In genomic region chr15:41292521-41292920, GRCh38 we compare ENCODE assay signal across 25 cellular contexts. TPM values are rescaled to one million over a fixed set of nuclear protein-coding genes. Genes with fewer than 3 reads are reported as not detected.
DNase-seq lines count a peak whose midpoint lies in the region; ATAC-seq and TF ChIP-seq lines count a peak whose summit lies in the region.
"Had no signal": no experiment of that assay in that cellular context is flagged by ENCODE, and none has a peak within 500 bp of the region (broad histone marks: within the 10 kb centered on the region; RNA-seq: fewer than 3 reads in every experiment).

No MANE protein-coding gene starts in this region.

- ATAC-seq in activated T-cell treated with anti-CD3 and anti-CD28 coated beads, Interleukin-2, amount 50 U/mL, for 72 hours (replicated peaks in 1 of 2), result no peak
- no peak for ATAC-seq in activated T-cell treated with anti-CD3 and anti-CD28 coated beads, Interleukin-2, amount 50 U/mL, for 4 hours
- ATAC-seq in stimulated activated effector memory CD8-positive, alpha-beta T cell treated with anti-CD3 and anti-CD28 coated beads, Interleukin-12 subunit alpha, Interleukin-12 subunit beta, amount 100 ng/mL, for 72 hours, result no peak
- ATAC-seq in GM19452 (IDR thresholded peaks at IDR 0.05; ENCODE audit: unreplicated experiment) (no peak), Right ventricle myocardium inferior (no peak)
- ATAC-seq: lower lobe of right lung had no signal

- H3K36me3 Mint-ChIP-seq in activated T-cell treated with anti-CD3 and anti-CD28 coated beads, Interleukin-2, amount 50 U/mL, for 72 hours (ENCODE audit: insufficient read depth in 2 of 2), result peaks cover 0 to 14% of the 10 kb centered on the region in 2 donors
- peaks cover 18% of the 10 kb centered on the region for H3K36me3 Mint-ChIP-seq in activated T-cell treated with anti-CD3 and anti-CD28 coated beads, Interleukin-2, amount 50 U/mL, for 4 hours (ENCODE audit: insufficient read depth)
- no peaks in the 10 kb centered on the region for H3K36me3 Mint-ChIP-seq in IgD-negative memory B cell
- peaks cover 59% of the 10 kb centered on the region for H3K36me3 Mint-ChIP-seq in dendritic cell treated with granulocyte-macrophage colony-stimulating factor and Interleukin-4, amounts not matched to agents 40 ng/mL and 50 ng/mL, for 4 days (ENCODE audit: low read depth)
- peaks cover 96% of the 10 kb centered on the region for H3K36me3 Mint-ChIP-seq in stimulated activated effector memory CD8-positive, alpha-beta T cell treated with anti-CD3 and anti-CD28 coated beads, Interleukin-12 subunit alpha, Interleukin-12 subunit beta, amount 100 ng/mL, for 72 hours

- no peak for TF ChIP-seq CTCF in tibial artery (IDR thresholded peaks at IDR 0.05)

- H3K9me3 Mint-ChIP-seq in activated T-cell treated with anti-CD3 and anti-CD28 coated beads, Interleukin-2, amount 50 U/mL, for 72 hours, result no peaks in the 10 kb centered on the region
- no peaks in the 10 kb centered on the region for H3K9me3 Mint-ChIP-seq in activated T-cell treated with anti-CD3 and anti-CD28 coated beads, Interleukin-2, amount 50 U/mL, for 4 hours
- H3K9me3 Mint-ChIP-seq in IgD-negative memory B cell, result no peaks in the 10 kb centered on the region
- H3K9me3 Mint-ChIP-seq in dendritic cell treated with granulocyte-macrophage colony-stimulating factor and Interleukin-4, amounts not matched to agents 40 ng/mL and 50 ng/mL, for 4 days, result no peaks in the 10 kb centered on the region
- H3K9me3 Mint-ChIP-seq in stimulated activated effector memory CD8-positive, alpha-beta T cell treated with anti-CD3 and anti-CD28 coated beads, Interleukin-12 subunit alpha, Interleukin-12 subunit beta, amount 100 ng/mL, for 72 hours, result no peaks in the 10 kb centered on the region
- H3K9me3 Mint-ChIP-seq: activated naive CD4-positive, alpha-beta T cell treated with anti-CD3 and anti-CD28 coated beads, Interleukin-2, amount 50 U/mL, for 24 hours; central memory CD8-positive, alpha-beta T cell had no signal

- no peak for DNase-seq in activated T-cell treated with anti-CD3 and anti-CD28 coated beads, Interleukin-2, amount 50 U/mL, for 72 hours
- no peak for DNase-seq in activated T-cell treated with anti-CD3 and anti-CD28 coated beads, Interleukin-2, amount 50 U/mL, for 4 hours
- DNase-seq in stimulated activated effector memory CD8-positive, alpha-beta T cell treated with anti-CD3 and anti-CD28 coated beads, Interleukin-12 subunit alpha, Interleukin-12 subunit beta, amount 100 ng/mL, for 72 hours (ENCODE audit: low spot score in 2 of 2), result no peak
- no peak for DNase-seq in tibial artery
- DNase-seq in Right ventricle myocardium inferior (ENCODE audit: missing footprints), result no peak
- DNase-seq: activated CD4-positive, alpha-beta T cell treated with anti-CD3 and anti-CD28 coated beads, Interleukin-2, amount 50 U/mL, for 4 hours; COR-L47; GF-D8; lower lobe of right lung; NCI-H1105 treated with DMSO at 0.1 percent for 48 hours; NCI-H2029; NCI-H2227 treated with DMSO at 0.1 percent for 48 hours; NCI-H69; psoas muscle; substantia nigra had no signal

- intact Hi-C loops in dendritic cell treated with granulocyte-macrophage colony-stimulating factor and Interleukin-4, amounts not matched to agents 40 ng/mL and 50 ng/mL, for 4 days (cut with micrococcal nuclease), result no loop called here
- intact Hi-C loops in tibial artery (cut with DNase I; ENCODE audit: low total_unique reads) (no loop called here), Right ventricle myocardium inferior (cut with DNase I) (no loop called here)

- H3K4me1 ChIP-seq in tibial artery, result peaks cover 0 to 12% (median under 1%) of the 10 kb centered on the region in 4 donors

- H3K9me3 ChIP-seq in tibial artery, result no peaks in the 10 kb centered on the region
- H3K9me3 ChIP-seq: ascending aorta, BLaER1, lower lobe of right lung, psoas muscle had no signal

- no peaks in the 10 kb centered on the region for H3K27me3 ChIP-seq in tibial artery
- H3K27me3 ChIP-seq: ascending aorta, BLaER1 had no signal

- H3K27me3 Mint-ChIP-seq in activated T-cell treated with anti-CD3 and anti-CD28 coated beads, Interleukin-2, amount 50 U/mL, for 72 hours (ENCODE audit: low read depth), result no peaks in the 10 kb centered on the region
- no peaks in the 10 kb centered on the region for H3K27me3 Mint-ChIP-seq in activated T-cell treated with anti-CD3 and anti-CD28 coated beads, Interleukin-2, amount 50 U/mL, for 4 hours (ENCODE audit: low read depth)
- no peaks in the 10 kb centered on the region for H3K27me3 Mint-ChIP-seq in IgD-negative memory B cell
- no peaks in the 10 kb centered on the region for H3K27me3 Mint-ChIP-seq in dendritic cell treated with granulocyte-macrophage colony-stimulating factor and Interleukin-4, amounts not matched to agents 40 ng/mL and 50 ng/mL, for 4 days
- H3K27me3 Mint-ChIP-seq: activated naive CD4-positive, alpha-beta T cell treated with anti-CD3 and anti-CD28 coated beads, Interleukin-2, amount 50 U/mL, for 24 hours; central memory CD8-positive, alpha-beta T cell had no signal

- H3K4me3 ChIP-seq in tibial artery, result no peak overlapping the region
- H3K4me3 ChIP-seq: ascending aorta, BLaER1, lower lobe of right lung, psoas muscle, SK-N-MC had no signal

- peaks cover 23 to 84% (median 46%) of the 10 kb centered on the region in 3 donors for H3K36me3 ChIP-seq in tibial artery

- H3K27ac ChIP-seq in tibial artery, result no peak overlapping the region
- H3K27ac ChIP-seq: ascending aorta, BLaER1, psoas muscle, SK-N-MC, VCaP had no signal

- H3K4me1 Mint-ChIP-seq in activated T-cell treated with anti-CD3 and anti-CD28 coated beads, Interleukin-2, amount 50 U/mL, for 72 hours (ENCODE audit: low read depth), result peaks cover 20% of the 10 kb centered on the region
- H3K4me1 Mint-ChIP-seq in activated T-cell treated with anti-CD3 and anti-CD28 coated beads, Interleukin-2, amount 50 U/mL, for 4 hours (ENCODE audit: low read depth), result peaks cover 19% of the 10 kb centered on the region
- peaks cover 23 to 29% (median 26%) of the 10 kb centered on the region in 3 donors for H3K4me1 Mint-ChIP-seq in IgD-negative memory B cell
- peaks cover 20% of the 10 kb centered on the region for H3K4me1 Mint-ChIP-seq in dendritic cell treated with granulocyte-macrophage colony-stimulating factor and Interleukin-4, amounts not matched to agents 40 ng/mL and 50 ng/mL, for 4 days (ENCODE audit: low read depth)
- peaks cover 18% of the 10 kb centered on the region for H3K4me1 Mint-ChIP-seq in stimulated activated effector memory CD8-positive, alpha-beta T cell treated with anti-CD3 and anti-CD28 coated beads, Interleukin-12 subunit alpha, Interleukin-12 subunit beta, amount 100 ng/mL, for 72 hours

- H3K27ac Mint-ChIP-seq in activated T-cell treated with anti-CD3 and anti-CD28 coated beads, Interleukin-2, amount 50 U/mL, for 72 hours, result peak overlapping the region; percentile 86
- peak overlapping the region in 2 of 3 donors; percentile 72 to 97 for H3K27ac Mint-ChIP-seq in IgD-negative memory B cell
- peak overlapping the region; percentile 81 for H3K27ac Mint-ChIP-seq in dendritic cell treated with granulocyte-macrophage colony-stimulating factor and Interleukin-4, amounts not matched to agents 40 ng/mL and 50 ng/mL, for 4 days
- peak overlapping the region; percentile 23 for H3K27ac Mint-ChIP-seq in stimulated activated effector memory CD8-positive, alpha-beta T cell treated with anti-CD3 and anti-CD28 coated beads, Interleukin-12 subunit alpha, Interleukin-12 subunit beta, amount 100 ng/mL, for 72 hours
- H3K27ac Mint-ChIP-seq: activated naive CD4-positive, alpha-beta T cell treated with anti-CD3 and anti-CD28 coated beads, Interleukin-2, amount 50 U/mL, for 24 hours had no signal

- no peak overlapping the region for H3K4me3 Mint-ChIP-seq in activated T-cell treated with anti-CD3 and anti-CD28 coated beads, Interleukin-2, amount 50 U/mL, for 72 hours
- H3K4me3 Mint-ChIP-seq in activated T-cell treated with anti-CD3 and anti-CD28 coated beads, Interleukin-2, amount 50 U/mL, for 4 hours, result no peak overlapping the region
- H3K4me3 Mint-ChIP-seq in IgD-negative memory B cell, result no peak overlapping the region
- H3K4me3 Mint-ChIP-seq in dendritic cell treated with granulocyte-macrophage colony-stimulating factor and Interleukin-4, amounts not matched to agents 40 ng/mL and 50 ng/mL, for 4 days, result no peak overlapping the region
- H3K4me3 Mint-ChIP-seq in stimulated activated effector memory CD8-positive, alpha-beta T cell treated with anti-CD3 and anti-CD28 coated beads, Interleukin-12 subunit alpha, Interleukin-12 subunit beta, amount 100 ng/mL, for 72 hours, result no peak overlapping the region
- H3K4me3 Mint-ChIP-seq: activated naive CD4-positive, alpha-beta T cell treated with anti-CD3 and anti-CD28 coated beads, Interleukin-2, amount 50 U/mL, for 24 hours; central memory CD8-positive, alpha-beta T cell had no signal

RNA-seq across cellular contexts. Expression of gene OIP5, which starts 39.9 kb away (rescaled TPM):
- 10 to 100 TPM; 15.3 TPM for total RNA-seq in activated T-cell treated with anti-CD3 and anti-CD28 coated beads, Interleukin-2, amount 50 U/mL, for 72 hours
- 10 to 100 TPM in 1 of 3 donors, 1 to 10 TPM in 2; 8.5 to 10.2 (median 9.5) TPM for total RNA-seq in activated T-cell treated with anti-CD3 and anti-CD28 coated beads, Interleukin-2, amount 50 U/mL, for 4 hours
- 0.68 TPM for polyA plus RNA-seq in IgD-negative memory B cell
- total RNA-seq in Right ventricle myocardium inferior, result 0.51 TPM
- total RNA-seq: ascending aorta, ureter had no signal

RNA-seq across cellular contexts. Expression of gene NUSAP1, which starts 40.2 kb away (rescaled TPM):
- 100 to 1,000 TPM; 179 to 184 TPM for total RNA-seq in activated T-cell treated with anti-CD3 and anti-CD28 coated beads, Interleukin-2, amount 50 U/mL, for 72 hours
- 10 to 100 TPM; 10.1 to 19.0 (median 18.5) TPM for total RNA-seq in activated T-cell treated with anti-CD3 and anti-CD28 coated beads, Interleukin-2, amount 50 U/mL, for 4 hours
- polyA plus RNA-seq in IgD-negative memory B cell, result 4.7 TPM
- 2.2 TPM for total RNA-seq in Right ventricle myocardium inferior
- total RNA-seq: ascending aorta had no signal

Comparison
In these comparisons a context has a peak if more than half of its experiments do, and no peak if none do; other contexts are left out.
1. RNA of gene NUSAP1, which starts 40.2 kb away (total RNA-seq): 179 to 184 TPM in activated T-cell treated with anti-CD3 and anti-CD28 coated beads, Interleukin-2, amount 50 U/mL, for 72 hours; 10.1 to 19.0 TPM in activated T-cell treated with anti-CD3 and anti-CD28 coated beads, Interleukin-2, amount 50 U/mL, for 4 hours and 2.2 TPM in Right ventricle myocardium inferior (single experiment); every median in the first group is over 4 times any median in the second.
2. H3K27ac Mint-ChIP-seq: peak in every context shown above with its lines; median percentile 86 in activated T-cell treated with anti-CD3 and anti-CD28 coated beads, Interleukin-2, amount 50 U/mL, for 72 hours; 84 in IgD-negative memory B cell; 81 in dendritic cell treated with granulocyte-macrophage colony-stimulating factor and Interleukin-4, amounts not matched to agents 40 ng/mL and 50 ng/mL, for 4 days; 23 in stimulated activated effector memory CD8-positive, alpha-beta T cell treated with anti-CD3 and anti-CD28 coated beads, Interleukin-12 subunit alpha, Interleukin-12 subunit beta, amount 100 ng/mL, for 72 hours.